22 cellular contexts compared by ENCODE assay signal in genomic region chr3:79461129-79461792, GRCh38.
DNase-seq lines count a peak whose midpoint lies in the region; ATAC-seq and TF ChIP-seq lines count a peak whose summit lies in the region.
"Had no signal": no experiment of that assay in that cellular context is flagged by ENCODE, and none has a peak within 500 bp of the region (broad histone marks: within the 10 kb centered on the region; RNA-seq: fewer than 3 reads in every experiment).

No MANE protein-coding gene starts in this region.

- H3K27me3 ChIP-seq in stomach, result no peaks in the 10 kb centered on the region

- no peaks in the 10 kb centered on the region for H3K9me3 ChIP-seq in stomach
- H3K9me3 ChIP-seq: thoracic aorta had no signal

- ATAC-seq in GM18868 (IDR thresholded peaks at IDR 0.05; ENCODE audit: unreplicated experiment) (peak; percentile 65), SK-N-SH treated with all-trans-retinoic acid at 6 μM for 48 hours (peak; percentile 86), HG03571 (IDR thresholded peaks at IDR 0.05; ENCODE audit: unreplicated experiment) (no peak)
- ATAC-seq: activated naive CD8-positive, alpha-beta T cell treated with anti-CD3 and anti-CD28 coated beads, Interleukin-2, amount 50 U/mL, for 24 hours; GM23338 had no signal

- H3K4me3 ChIP-seq in stomach, result no peak overlapping the region
- H3K4me3 ChIP-seq: GM23338, SK-N-MC, smooth muscle cell, thoracic aorta had no signal

- TF ChIP-seq EP300 in stomach (IDR thresholded peaks at IDR 0.05), result no peak

- TF ChIP-seq CTCF in stomach (IDR thresholded peaks at IDR 0.05), result no peak

- H3K4me1 ChIP-seq in stomach, result no peaks in the 10 kb centered on the region

- 76 to 95% (median 90%) methylated on average over 1 of the region's 1 CpG for whole genome bisulfite sequencing in stomach, 5 donors

- no peaks in the 10 kb centered on the region for H3K36me3 ChIP-seq in stomach
- H3K36me3 ChIP-seq: thoracic aorta had no signal

- H3K27ac ChIP-seq in stomach, result no peak overlapping the region
- H3K27ac ChIP-seq: SK-N-MC, thoracic aorta had no signal

- TF ChIP-seq POLR2A in stomach (IDR thresholded peaks at IDR 0.05), result no peak

- intact Hi-C loops in stomach (cut with DNase I; ENCODE audit: low total_unique reads), result no loop called here

- peak; percentile 22 for DNase-seq in fibroblast of peridontal ligament (ENCODE audit: extremely low read depth)
- peak; percentile 38 for DNase-seq in renal cortical epithelial cell (ENCODE audit: low read depth)
- DNase-seq in H4 (ENCODE audit: low spot score), result no peak
- no peak for DNase-seq in stomach
- DNase-seq: activated CD4-positive, alpha-beta memory T cell treated with anti-CD3 and anti-CD28 coated beads for 36 hours; activated CD4-positive, CD25-positive, alpha-beta regulatory T cell; activated gamma-delta T cell; activated naive CD8-positive, alpha-beta T cell treated with anti-CD3 and anti-CD28 coated beads, Interleukin-2, amount 50 U/mL, for 24 hours; foreskin melanocyte; hypothalamus; NCI-H1436; NCI-H510A treated with DMSO at 0.1 percent for 48 hours; nucleus accumbens; stimulated activated CD4-positive, alpha-beta T cell treated with anti-CD3 and anti-CD28 coated beads, Interleukin-4, amount 100 ng/mL, for 1 hour; stimulated activated naive CD4-positive, alpha-beta T cell had no signal

TF ChIP-seq in SK-N-SH treated with all-trans-retinoic acid at 6 μM for 48 hours, 23 proteins besides CTCF, POLR2A, EP300 and RAD21:
- TF ChIP-seq GLIS3 (CRISPR knock-in tag; IDR thresholded peaks at IDR 0.05), result no peak
- no peak for TF ChIP-seq ESRRG (CRISPR knock-in tag; IDR thresholded peaks at IDR 0.05)
- no peak for TF ChIP-seq ZNF70 (CRISPR knock-in tag; IDR thresholded peaks at IDR 0.05)
- TF ChIP-seq BACH2 (CRISPR knock-in tag; IDR thresholded peaks at IDR 0.05; ENCODE audit: borderline replicate concordance), result no peak
- no peak for TF ChIP-seq ZFP30 (CRISPR knock-in tag; IDR thresholded peaks at IDR 0.05)
- TF ChIP-seq ZFP3 (CRISPR knock-in tag; IDR thresholded peaks at IDR 0.05), result no peak
- TF ChIP-seq RARB (CRISPR knock-in tag; IDR thresholded peaks at IDR 0.05), result no peak
- no peak for TF ChIP-seq POU6F1 (CRISPR knock-in tag; IDR thresholded peaks at IDR 0.05; ENCODE audit: borderline replicate concordance, low read depth)
- TF ChIP-seq PPARA (CRISPR knock-in tag; IDR thresholded peaks at IDR 0.05; ENCODE audit: borderline replicate concordance), result no peak
- TF ChIP-seq TSHZ2 (CRISPR knock-in tag; IDR thresholded peaks at IDR 0.05), result no peak
- no peak for TF ChIP-seq TOX (CRISPR knock-in tag; IDR thresholded peaks at IDR 0.05; ENCODE audit: borderline replicate concordance)
- TF ChIP-seq ZC3H10 (CRISPR knock-in tag; IDR thresholded peaks at IDR 0.05), result no peak
- no peak for TF ChIP-seq TCF4 (CRISPR knock-in tag; IDR thresholded peaks at IDR 0.05; ENCODE audit: borderline replicate concordance)
- no peak for TF ChIP-seq ZNF565 (CRISPR knock-in tag; conservative IDR thresholded peaks at IDR 0.05; ENCODE audit: low read depth)
- no peak for TF ChIP-seq CSDC2 (CRISPR knock-in tag; IDR thresholded peaks at IDR 0.05)

Comparison
In these comparisons a context has a peak if more than half of its experiments do, and no peak if none do; other contexts are left out.
1. DNase-seq: peak in fibroblast of peridontal ligament (single experiment) and renal cortical epithelial cell (single experiment); none in H4 (single experiment) and stomach (single experiment).